ENCODE assay signal across 17 cellular contexts in genomic region chr18:43442571-43442970, GRCh38.
DNase-seq lines count a peak whose midpoint lies in the region; TF ChIP-seq lines count a peak whose summit lies in the region.
"Had no signal": no experiment of that assay in that cellular context is flagged by ENCODE, and none has a peak within 500 bp of the region (broad histone marks: within the 10 kb centered on the region; RNA-seq: fewer than 3 reads in every experiment).

No MANE protein-coding gene starts in this region.

- H3K27me3 ChIP-seq in GM23248 (replicated peaks; ENCODE audit: insufficient read depth) = no peaks in the 10 kb centered on the region

- no peaks in the 10 kb centered on the region for H3K36me3 ChIP-seq in GM23248 (ENCODE audit: low read depth)

- no peaks in the 10 kb centered on the region for H3K4me1 Mint-ChIP-seq in nephron progenitor cell
- no peaks in the 10 kb centered on the region for H3K4me1 Mint-ChIP-seq in activated naive CD4-positive, alpha-beta T cell treated with anti-CD3 and anti-CD28 coated beads for 36 hours (ENCODE audit: low read depth)
- H3K4me1 Mint-ChIP-seq: B cell; CD4-positive, CD25-positive, alpha-beta regulatory T cell had no signal

- H3K4me2 ChIP-seq in GM23248 (ENCODE audit: unreplicated experiment) = no peak overlapping the region

- in situ Hi-C loops in GM23248 (cut with MboI) = no loop called here

- H3K4me3 ChIP-seq in GM23248 = no peak overlapping the region

- H3K9me3 ChIP-seq in GM23248 (ENCODE audit: low read depth) = no peaks in the 10 kb centered on the region
- H3K9me3 ChIP-seq: Caco-2 had no signal

- H3K9me2 ChIP-seq in GM23248 (ENCODE audit: insufficient read depth) = no peaks in the 10 kb centered on the region

- H3K27ac ChIP-seq in GM23248 = no peak overlapping the region

- 10 to 16% methylated on average over 1 of the region's 1 CpG for WGBS in GM23248 (ENCODE audit: low coverage in 1 of 2, low lambda C conversion rate in 2 of 2, missing lambda C conversion rate in 2 of 2), 2 experiments

- TF ChIP-seq CTCF in nephron progenitor cell (IDR thresholded peaks at IDR 0.05) = no peak

- H3K4me3 Mint-ChIP-seq in nephron progenitor cell = no peak overlapping the region
- H3K4me3 Mint-ChIP-seq in activated naive CD4-positive, alpha-beta T cell treated with anti-CD3 and anti-CD28 coated beads for 36 hours = no peak overlapping the region
- H3K4me3 Mint-ChIP-seq: B cell; CD4-positive, CD25-positive, alpha-beta regulatory T cell had no signal

- no peaks in the 10 kb centered on the region for H4K20me1 ChIP-seq in GM23248 (ENCODE audit: insufficient read depth)

- no peak overlapping the region for H2AFZ ChIP-seq in GM23248

- no peaks in the 10 kb centered on the region for H3F3A ChIP-seq in GM23248 (ENCODE audit: insufficient read depth)

- no peaks in the 10 kb centered on the region for H3K4me1 ChIP-seq in GM23248 (ENCODE audit: insufficient read depth)
- H3K4me1 ChIP-seq: Caco-2 had no signal

- intact Hi-C loops in activated naive CD4-positive, alpha-beta T cell treated with anti-CD3 and anti-CD28 coated beads for 36 hours (cut with micrococcal nuclease) = no loop called here

- H3K79me2 ChIP-seq in GM23248 (ENCODE audit: insufficient read depth) = no peaks in the 10 kb centered on the region

- H3K9ac ChIP-seq in GM23248 = no peak overlapping the region

- peaks cover 3% of the 10 kb centered on the region for H3K27me3 Mint-ChIP-seq in nephron progenitor cell (ENCODE audit: low read depth, poor library complexity)
- H3K27me3 Mint-ChIP-seq in activated naive CD4-positive, alpha-beta T cell treated with anti-CD3 and anti-CD28 coated beads for 36 hours (ENCODE audit: low read depth) = no peaks in the 10 kb centered on the region
- H3K27me3 Mint-ChIP-seq: B cell; CD4-positive, CD25-positive, alpha-beta regulatory T cell had no signal

- H3K27ac Mint-ChIP-seq in nephron progenitor cell = no peak overlapping the region
- H3K27ac Mint-ChIP-seq in activated naive CD4-positive, alpha-beta T cell treated with anti-CD3 and anti-CD28 coated beads for 36 hours = no peak overlapping the region
- H3K27ac Mint-ChIP-seq: B cell; CD4-positive, CD25-positive, alpha-beta regulatory T cell had no signal

- peak; percentile 1 for DNase-seq in GM23248
- DNase-seq in NCI-H1105 (lab: John Stamatoyannopoulos, UW) = peak; percentile 1
- peak; percentile 63 for DNase-seq in NCI-H69 (lab: John Stamatoyannopoulos, UW)
- DNase-seq in iris pigment epithelial cell (ENCODE audit: low read depth) = peak; percentile 26
- no peak for DNase-seq in nephron progenitor cell
- no peak for DNase-seq in activated naive CD4-positive, alpha-beta T cell treated with anti-CD3 and anti-CD28 coated beads for 36 hours
- no peak for DNase-seq in foreskin melanocyte
- DNase-seq: Caco-2; CD4-positive, CD25-positive, alpha-beta regulatory T cell; DMS79; H7; Karpas-422; NCI-H1930; NCI-H526; RPMI8226; SW 1271 had no signal

- H3K36me3 Mint-ChIP-seq in nephron progenitor cell (ENCODE audit: low read depth) = peaks cover 4% of the 10 kb centered on the region
- no peaks in the 10 kb centered on the region for H3K36me3 Mint-ChIP-seq in activated naive CD4-positive, alpha-beta T cell treated with anti-CD3 and anti-CD28 coated beads for 36 hours (ENCODE audit: low read depth)
- H3K36me3 Mint-ChIP-seq: CD4-positive, CD25-positive, alpha-beta regulatory T cell had no signal

- CTCF ChIA-PET in activated naive CD4-positive, alpha-beta T cell treated with anti-CD3 and anti-CD28 coated beads for 36 hours (lab: Charles Lee) = interaction anchor here (0.6 kb wide), 1 partner anchor 1185 kb away, joined by 3 read pairs; no protein-coding TSS in a partner anchor

- peaks cover 29% of the 10 kb centered on the region for H3K9me3 Mint-ChIP-seq in nephron progenitor cell
- H3K9me3 Mint-ChIP-seq in activated naive CD4-positive, alpha-beta T cell treated with anti-CD3 and anti-CD28 coated beads for 36 hours = peaks cover 13% of the 10 kb centered on the region

Comparison
In these comparisons a context has a peak if more than half of its experiments do, and no peak if none do; other contexts are left out.
1. DNase-seq: peak in GM23248 (single experiment), NCI-H1105 (single experiment), NCI-H69 (single experiment) and iris pigment epithelial cell (single experiment); none in nephron progenitor cell (single experiment), activated naive CD4-positive, alpha-beta T cell treated with anti-CD3 and anti-CD28 coated beads for 36 hours (single experiment) and foreskin melanocyte (single experiment).